ENCODE assay signal across 8 cellular contexts in the genomic region with DNA sequence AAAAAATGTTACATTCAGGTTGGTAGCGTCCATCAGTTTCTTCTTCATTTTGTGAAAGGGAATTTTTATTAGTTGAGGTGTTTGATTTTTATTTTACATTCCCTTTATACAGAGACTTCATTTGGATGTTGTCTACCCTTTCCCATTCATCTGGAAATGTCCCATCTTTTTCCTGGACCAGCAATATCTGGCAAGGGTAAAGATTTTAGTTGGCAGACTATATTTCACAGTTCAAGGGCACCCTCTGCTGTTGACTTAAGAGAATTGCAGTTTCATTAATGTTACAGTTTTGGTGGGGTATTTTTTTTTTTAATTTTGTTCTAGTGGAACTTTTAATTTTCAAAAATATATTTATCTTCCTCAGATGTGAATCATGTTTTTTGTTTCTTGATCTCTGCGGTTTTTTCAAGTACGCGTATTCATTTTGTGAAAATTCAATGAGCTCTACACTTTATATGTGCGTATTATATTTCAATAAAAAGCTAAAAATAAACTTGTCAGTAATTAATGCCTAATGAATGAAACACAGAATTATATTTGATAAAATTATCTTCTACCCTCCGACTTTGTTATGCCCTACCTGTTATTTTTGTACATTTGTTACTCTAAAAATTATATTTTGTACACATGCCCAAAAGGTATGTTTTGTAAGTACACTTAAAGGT.
A peak's percentile ranks its signal among the peaks of the same experiment; 100 is the strongest.
DNase-seq lines count a peak whose midpoint lies in the region; ATAC-seq, FAIRE-seq and TF ChIP-seq lines count a peak whose summit lies in the region.

No MANE protein-coding gene starts in this region.

- no peaks in the 10 kb centered on the region for H3K4me1 ChIP-seq in small intestine (ENCODE audit: control insufficient read depth in 2 of 2, insufficient read depth in 1 of 2, low read depth in 1 of 2, low read length in 1 of 2)

- peak; percentile 94 for FAIRE-seq in frontal cortex (lab: Jason Lieb, UNC)
- peak; percentile 15 for FAIRE-seq in small intestine (lab: Jason Lieb, UNC)

- no peak overlapping the region for H3K27ac ChIP-seq in small intestine (ENCODE audit: low read depth in 1 of 2, low read length in 1 of 2)

- no peaks in the 10 kb centered on the region for H3K36me3 Mint-ChIP-seq in activated T-cell treated with anti-CD3 and anti-CD28 coated beads, Interleukin-2, amount 50 U/mL, for 4 hours (ENCODE audit: insufficient read depth)

- 42 to 55% (median 46%) methylated on average over 6 of the region's 6 CpGs for whole genome bisulfite sequencing in small intestine, 3 donors

- ATAC-seq in GM18873 (IDR thresholded peaks at IDR 0.05; ENCODE audit: low FRiP score, unreplicated experiment), result no peak
- no peak for ATAC-seq in activated T-cell treated with anti-CD3 and anti-CD28 coated beads, Interleukin-2, amount 50 U/mL, for 4 hours

- peak; percentile 72 for DNase-seq in DMS53 (lab: John Stamatoyannopoulos, UW)
- DNase-seq in SKM-1 (lab: John Stamatoyannopoulos, UW; ENCODE audit: unreplicated experiment), result peak; percentile 13
- peak; percentile 45 to 54 for DNase-seq in frontal cortex (ENCODE audit: low spot score in 2 of 2)
- DNase-seq in small intestine, result peak; percentile 23
- DNase-seq in HK-2 (ENCODE audit: unreplicated experiment), result no peak
- no peak for DNase-seq in activated T-cell treated with anti-CD3 and anti-CD28 coated beads, Interleukin-2, amount 50 U/mL, for 4 hours

- H3K4me1 Mint-ChIP-seq in activated T-cell treated with anti-CD3 and anti-CD28 coated beads, Interleukin-2, amount 50 U/mL, for 4 hours (ENCODE audit: low read depth), result no peaks in the 10 kb centered on the region

- no peak overlapping the region for H3K4me3 ChIP-seq in small intestine (ENCODE audit: low read depth in 1 of 2, low read length in 2 of 2)

- no peak overlapping the region for H3K4me3 Mint-ChIP-seq in activated T-cell treated with anti-CD3 and anti-CD28 coated beads, Interleukin-2, amount 50 U/mL, for 4 hours

- no peaks in the 10 kb centered on the region for H3K36me3 ChIP-seq in small intestine (ENCODE audit: control insufficient read depth in 2 of 2, insufficient read depth in 2 of 2, low read length in 2 of 2)

- H3K9me3 ChIP-seq in small intestine (ENCODE audit: control insufficient read depth, low read depth), result no peaks in the 10 kb centered on the region

- TF ChIP-seq RAD21 in Ishikawa (IDR thresholded peaks at IDR 0.05; ENCODE audit: low read depth), result peak; percentile 81

- TF ChIP-seq EP300 in Ishikawa (IDR thresholded peaks at IDR 0.05; ENCODE audit: borderline replicate concordance), result no peak

- peaks cover 16% of the 10 kb centered on the region for H3K9me3 Mint-ChIP-seq in activated T-cell treated with anti-CD3 and anti-CD28 coated beads, Interleukin-2, amount 50 U/mL, for 4 hours

- H3K27me3 ChIP-seq in small intestine (ENCODE audit: control insufficient read depth in 2 of 2, insufficient read depth in 2 of 2, low read length in 2 of 2), result peaks cover 0 to 2% of the 10 kb centered on the region in 2 donors

- H3K27me3 Mint-ChIP-seq in activated T-cell treated with anti-CD3 and anti-CD28 coated beads, Interleukin-2, amount 50 U/mL, for 4 hours (ENCODE audit: low read depth), result peaks cover 18% of the 10 kb centered on the region

TF ChIP-seq in Ishikawa, 13 proteins besides CTCF, POLR2A, EP300 and RAD21:
- TF ChIP-seq FOXM1 (IDR thresholded peaks at IDR 0.05; ENCODE audit: borderline replicate concordance, low read depth) (no peak), TEAD4 (IDR thresholded peaks at IDR 0.05) (no peak), ZBTB7A (IDR thresholded peaks at IDR 0.05; ENCODE audit: low read depth) (no peak), YY1 (IDR thresholded peaks at IDR 0.05; ENCODE audit: low read depth) (no peak), CEBPB (IDR thresholded peaks at IDR 0.05) (no peak), CREB1 (IDR thresholded peaks at IDR 0.05; ENCODE audit: low read depth) (no peak), EGR1 (IDR thresholded peaks at IDR 0.05) (no peak), TCF12 (IDR thresholded peaks at IDR 0.05; ENCODE audit: low read depth) (no peak), NFIC (IDR thresholded peaks at IDR 0.05) (no peak), TAF1 (IDR thresholded peaks at IDR 0.05; ENCODE audit: low read depth) (no peak)
- TF ChIP-seq, protein P1, sequence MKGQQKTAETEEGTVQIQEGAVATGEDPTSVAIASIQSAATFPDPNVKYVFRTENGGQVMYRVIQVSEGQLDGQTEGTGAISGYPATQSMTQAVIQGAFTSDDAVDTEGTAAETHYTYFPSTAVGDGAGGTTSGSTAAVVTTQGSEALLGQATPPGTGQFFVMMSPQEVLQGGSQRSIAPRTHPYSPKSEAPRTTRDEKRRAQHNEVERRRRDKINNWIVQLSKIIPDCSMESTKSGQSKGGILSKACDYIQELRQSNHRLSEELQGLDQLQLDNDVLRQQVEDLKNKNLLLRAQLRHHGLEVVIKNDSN (IDR thresholded peaks at IDR 0.05), result no peak
- TF ChIP-seq, protein P2, sequence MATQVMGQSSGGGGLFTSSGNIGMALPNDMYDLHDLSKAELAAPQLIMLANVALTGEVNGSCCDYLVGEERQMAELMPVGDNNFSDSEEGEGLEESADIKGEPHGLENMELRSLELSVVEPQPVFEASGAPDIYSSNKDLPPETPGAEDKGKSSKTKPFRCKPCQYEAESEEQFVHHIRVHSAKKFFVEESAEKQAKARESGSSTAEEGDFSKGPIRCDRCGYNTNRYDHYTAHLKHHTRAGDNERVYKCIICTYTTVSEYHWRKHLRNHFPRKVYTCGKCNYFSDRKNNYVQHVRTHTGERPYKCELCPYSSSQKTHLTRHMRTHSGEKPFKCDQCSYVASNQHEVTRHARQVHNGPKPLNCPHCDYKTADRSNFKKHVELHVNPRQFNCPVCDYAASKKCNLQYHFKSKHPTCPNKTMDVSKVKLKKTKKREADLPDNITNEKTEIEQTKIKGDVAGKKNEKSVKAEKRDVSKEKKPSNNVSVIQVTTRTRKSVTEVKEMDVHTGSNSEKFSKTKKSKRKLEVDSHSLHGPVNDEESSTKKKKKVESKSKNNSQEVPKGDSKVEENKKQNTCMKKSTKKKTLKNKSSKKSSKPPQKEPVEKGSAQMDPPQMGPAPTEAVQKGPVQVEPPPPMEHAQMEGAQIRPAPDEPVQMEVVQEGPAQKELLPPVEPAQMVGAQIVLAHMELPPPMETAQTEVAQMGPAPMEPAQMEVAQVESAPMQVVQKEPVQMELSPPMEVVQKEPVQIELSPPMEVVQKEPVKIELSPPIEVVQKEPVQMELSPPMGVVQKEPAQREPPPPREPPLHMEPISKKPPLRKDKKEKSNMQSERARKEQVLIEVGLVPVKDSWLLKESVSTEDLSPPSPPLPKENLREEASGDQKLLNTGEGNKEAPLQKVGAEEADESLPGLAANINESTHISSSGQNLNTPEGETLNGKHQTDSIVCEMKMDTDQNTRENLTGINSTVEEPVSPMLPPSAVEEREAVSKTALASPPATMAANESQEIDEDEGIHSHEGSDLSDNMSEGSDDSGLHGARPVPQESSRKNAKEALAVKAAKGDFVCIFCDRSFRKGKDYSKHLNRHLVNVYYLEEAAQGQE (IDR thresholded peaks at IDR 0.05; ENCODE audit: low read depth), result no peak
- TF ChIP-seq, protein P3, sequence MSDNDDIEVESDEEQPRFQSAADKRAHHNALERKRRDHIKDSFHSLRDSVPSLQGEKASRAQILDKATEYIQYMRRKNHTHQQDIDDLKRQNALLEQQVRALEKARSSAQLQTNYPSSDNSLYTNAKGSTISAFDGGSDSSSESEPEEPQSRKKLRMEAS (IDR thresholded peaks at IDR 0.05), result no peak

Comparison
In these comparisons a context has a peak if more than half of its experiments do, and no peak if none do; other contexts are left out.
1. DNase-seq: peak in DMS53 (single experiment), SKM-1 (single experiment), frontal cortex (2 of 2) and small intestine (single experiment); none in HK-2 (single experiment) and activated T-cell treated with anti-CD3 and anti-CD28 coated beads, Interleukin-2, amount 50 U/mL, for 4 hours (single experiment).